2 cellular contexts compared by ENCODE assay signal in the genomic region with DNA sequence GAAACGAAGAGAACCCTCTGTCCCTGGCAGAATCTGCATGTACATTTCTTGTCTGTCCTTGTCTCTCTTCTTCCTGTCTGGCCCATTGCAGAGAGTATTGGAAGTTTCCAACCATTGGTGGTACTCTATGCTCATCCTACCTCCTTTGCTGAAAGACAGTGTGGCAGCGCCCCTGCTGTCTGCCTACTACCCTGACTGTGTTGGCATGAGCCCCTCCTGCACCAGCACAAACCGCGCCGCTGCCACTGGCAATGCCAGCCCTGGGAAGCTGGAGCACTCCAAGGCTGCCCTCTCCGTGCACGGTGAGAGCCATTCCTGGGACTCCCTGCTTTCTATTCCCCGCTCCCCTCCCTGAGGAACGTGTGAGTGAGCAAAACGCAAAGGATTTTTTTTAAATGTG.
TF ChIP-seq lines count a peak whose summit lies in the region.

No MANE protein-coding gene starts in this region.

TF ChIP-seq in H1, 55 proteins besides CTCF, POLR2A, EP300 and RAD21:
- TF ChIP-seq RNF2 (IDR thresholded peaks at IDR 0.05; ENCODE audit: borderline replicate concordance, low read depth, low read length, missing control alignments, poor library complexity, severe bottlenecking) (no peak), CTBP2 (IDR thresholded peaks at IDR 0.05; ENCODE audit: borderline replicate concordance, insufficient read depth, insufficient read length, low read length) (no peak), JUN (IDR thresholded peaks at IDR 0.05; ENCODE audit: low read depth, low read length) (no peak), RXRA (IDR thresholded peaks at IDR 0.05; ENCODE audit: insufficient read depth, low read depth, low read length) (no peak), PHF8 (conservative IDR thresholded peaks at IDR 0.05; ENCODE audit: low read depth, low read length) (no peak), MAFK (IDR thresholded peaks at IDR 0.05; ENCODE audit: low read depth, low read length) (no peak), CREB1 (IDR thresholded peaks at IDR 0.05) (no peak), TCF12 (IDR thresholded peaks at IDR 0.05; ENCODE audit: low read depth, low read length) (no peak), HDAC6 (IDR thresholded peaks at IDR 0.05; ENCODE audit: low read depth, low read length) (no peak), TEAD4 (IDR thresholded peaks at IDR 0.05; ENCODE audit: low read depth, low read length) (no peak), BACH1 (IDR thresholded peaks at IDR 0.05; ENCODE audit: low read length) (no peak), SUZ12 (IDR thresholded peaks at IDR 0.05; ENCODE audit: low read length) (no peak), MAX (IDR thresholded peaks at IDR 0.05) (no peak), RFX5 (IDR thresholded peaks at IDR 0.05; ENCODE audit: borderline replicate concordance, low read depth, low read length) (no peak)
- TF ChIP-seq, protein P1, sequence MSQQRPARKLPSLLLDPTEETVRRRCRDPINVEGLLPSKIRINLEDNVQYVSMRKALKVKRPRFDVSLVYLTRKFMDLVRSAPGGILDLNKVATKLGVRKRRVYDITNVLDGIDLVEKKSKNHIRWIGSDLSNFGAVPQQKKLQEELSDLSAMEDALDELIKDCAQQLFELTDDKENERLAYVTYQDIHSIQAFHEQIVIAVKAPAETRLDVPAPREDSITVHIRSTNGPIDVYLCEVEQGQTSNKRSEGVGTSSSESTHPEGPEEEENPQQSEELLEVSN (IDR thresholded peaks at IDR 0.05): no peak

TF ChIP-seq in HepG2, 621 proteins besides CTCF, POLR2A, EP300 and RAD21:
- no peak for TF ChIP-seq SRSF4 (IDR thresholded peaks at IDR 0.05; ENCODE audit: low read depth, low read length, poor library complexity, severe bottlenecking)
- no peak for TF ChIP-seq KIAA2018 (CRISPR knock-in tag; IDR thresholded peaks at IDR 0.05; ENCODE audit: borderline replicate concordance)
- no peak for TF ChIP-seq ZNF430 (CRISPR knock-in tag; IDR thresholded peaks at IDR 0.05)
- TF ChIP-seq PHB2 (IDR thresholded peaks at IDR 0.05; ENCODE audit: partially characterized antibody): no peak
- TF ChIP-seq ZNF550 (CRISPR knock-in tag; IDR thresholded peaks at IDR 0.05; ENCODE audit: borderline replicate concordance): no peak
- TF ChIP-seq ASH2L (IDR thresholded peaks at IDR 0.05; ENCODE audit: insufficient read length, low read depth, low read length): no peak
- TF ChIP-seq, protein P2, sequence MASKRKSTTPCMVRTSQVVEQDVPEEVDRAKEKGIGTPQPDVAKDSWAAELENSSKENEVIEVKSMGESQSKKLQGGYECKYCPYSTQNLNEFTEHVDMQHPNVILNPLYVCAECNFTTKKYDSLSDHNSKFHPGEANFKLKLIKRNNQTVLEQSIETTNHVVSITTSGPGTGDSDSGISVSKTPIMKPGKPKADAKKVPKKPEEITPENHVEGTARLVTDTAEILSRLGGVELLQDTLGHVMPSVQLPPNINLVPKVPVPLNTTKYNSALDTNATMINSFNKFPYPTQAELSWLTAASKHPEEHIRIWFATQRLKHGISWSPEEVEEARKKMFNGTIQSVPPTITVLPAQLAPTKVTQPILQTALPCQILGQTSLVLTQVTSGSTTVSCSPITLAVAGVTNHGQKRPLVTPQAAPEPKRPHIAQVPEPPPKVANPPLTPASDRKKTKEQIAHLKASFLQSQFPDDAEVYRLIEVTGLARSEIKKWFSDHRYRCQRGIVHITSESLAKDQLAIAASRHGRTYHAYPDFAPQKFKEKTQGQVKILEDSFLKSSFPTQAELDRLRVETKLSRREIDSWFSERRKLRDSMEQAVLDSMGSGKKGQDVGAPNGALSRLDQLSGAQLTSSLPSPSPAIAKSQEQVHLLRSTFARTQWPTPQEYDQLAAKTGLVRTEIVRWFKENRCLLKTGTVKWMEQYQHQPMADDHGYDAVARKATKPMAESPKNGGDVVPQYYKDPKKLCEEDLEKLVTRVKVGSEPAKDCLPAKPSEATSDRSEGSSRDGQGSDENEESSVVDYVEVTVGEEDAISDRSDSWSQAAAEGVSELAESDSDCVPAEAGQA (IDR thresholded peaks at IDR 0.05; ENCODE audit: low read depth): no peak
- TF ChIP-seq, protein P2 (CRISPR knock-in tag; IDR thresholded peaks at IDR 0.05; ENCODE audit: borderline replicate concordance): no peak
- no peak for TF ChIP-seq KLF16 (CRISPR knock-in tag; IDR thresholded peaks at IDR 0.05)
- no peak for TF ChIP-seq NR0B2 (CRISPR knock-in tag; IDR thresholded peaks at IDR 0.05)
- TF ChIP-seq ZBTB10 (CRISPR knock-in tag; IDR thresholded peaks at IDR 0.05; ENCODE audit: borderline replicate concordance): no peak
- no peak for TF ChIP-seq NR3C1 (CRISPR knock-in tag; IDR thresholded peaks at IDR 0.05)
- TF ChIP-seq BRD4 (CRISPR knock-in tag; IDR thresholded peaks at IDR 0.05): no peak
- no peak for TF ChIP-seq ELK4 (CRISPR knock-in tag; IDR thresholded peaks at IDR 0.05; ENCODE audit: borderline replicate concordance)
- no peak for TF ChIP-seq PRMT3 (CRISPR knock-in tag; IDR thresholded peaks at IDR 0.05; ENCODE audit: borderline replicate concordance, low read depth)
- TF ChIP-seq ARID5B (CRISPR knock-in tag; IDR thresholded peaks at IDR 0.05): no peak
TF ChIP-seq in HepG2: peak in this region for 0.
